ENCODE assay signal across 17 cellular contexts in genomic region chr10:57979466-57979865, GRCh38.
DNase-seq lines count a peak whose midpoint lies in the region; TF ChIP-seq lines count a peak whose summit lies in the region.
"Had no signal": no experiment of that assay in that cellular context is flagged by ENCODE, and none has a peak within 500 bp of the region (broad histone marks: within the 10 kb centered on the region; RNA-seq: fewer than 3 reads in every experiment).

No MANE protein-coding gene starts in this region.

- H3K56ac ChIP-seq in H9 (ENCODE audit: insufficient read length, low read depth, low read length) = no peak overlapping the region

- no peak overlapping the region for H2AK5ac ChIP-seq in H9 (ENCODE audit: insufficient read length, low read length)

- no peaks in the 10 kb centered on the region for H3K79me1 ChIP-seq in H9 (ENCODE audit: insufficient read depth, low read depth, low read length, poor library complexity, severe bottlenecking)

- H2BK5ac ChIP-seq in H9 (ENCODE audit: insufficient read length, low read length) = no peak overlapping the region

- H3K4me1 ChIP-seq in H9 (ENCODE audit: insufficient read depth, low read length) = no peaks in the 10 kb centered on the region; the same call in 1 of the 2 replicates
- H3K4me1 ChIP-seq: vagina had no signal

- no CpG with 5 or more reads among the region's 4 CpGs for WGBS in H9 (ENCODE audit: extremely low coverage, insufficient read length, low lambda C conversion rate)

- no peak overlapping the region for H2BK12ac ChIP-seq in H9 (ENCODE audit: insufficient read length, low read depth, low read length)

- no peak overlapping the region for H3K18ac ChIP-seq in H9 (ENCODE audit: insufficient read length, low read depth, low read length)

- H3K27ac ChIP-seq in H9 (ENCODE audit: insufficient read length, low read depth, low read length) = no peak overlapping the region
- H3K27ac ChIP-seq: coronary artery, vagina had no signal

- H3K9me3 ChIP-seq in H9 (ENCODE audit: control insufficient read depth, low read depth, low read length) = no peaks in the 10 kb centered on the region
- H3K9me3 ChIP-seq: vagina had no signal

- peaks cover 11 to 13% of the 10 kb centered on the region in 2 experiments for H3K9me3 Mint-ChIP-seq in H9

- H3K36me3 Mint-ChIP-seq in H9 (ENCODE audit: insufficient read depth in 1 of 3, low read depth in 3 of 3) = peaks cover 0 to 15% (median 4%) of the 10 kb centered on the region in 3 experiments; a peak in 5 of 7 replicates
- H3K36me3 Mint-ChIP-seq: CD8-positive, alpha-beta memory T cell had no signal

- H2BK20ac ChIP-seq in H9 (ENCODE audit: low read depth, low read length, poor library complexity, severe bottlenecking) = no peak overlapping the region

- H3K4me2 ChIP-seq in H9 (ENCODE audit: insufficient read depth, insufficient read length, low read length) = no peak overlapping the region

- H4K8ac ChIP-seq in H9 (replicated peaks; ENCODE audit: insufficient read length, low read depth, low read length) = no peak overlapping the region

- H2BK15ac ChIP-seq in H9 (ENCODE audit: low read depth, low read length) = no peak overlapping the region

- DNase-seq in A172 (ENCODE audit: low spot score) = peak; percentile 80
- no peak for DNase-seq in H9
- DNase-seq in RPMI7951 (ENCODE audit: low read depth) = peak; percentile 62
- peak; percentile 35 for DNase-seq in glomerular visceral epithelial cell (ENCODE audit: extremely low spot score)
- no peak for DNase-seq in NCI-H2029 treated with DMSO at 0.1 percent for 48 hours (lab: John Stamatoyannopoulos, UW)
- DNase-seq in posterior vena cava (ENCODE audit: low spot score) = no peak
- no peak for DNase-seq in effector CD8-positive, alpha-beta T cell (lab: John Stamatoyannopoulos, UW)
- DNase-seq in hepatic stellate cell (ENCODE audit: low spot score) = no peak
- DNase-seq: activated effector memory CD4-positive, alpha-beta T cell treated with anti-CD3 and anti-CD28 coated beads, Interleukin-2, amount 50 U/mL, for 16 hours; anterior cingulate cortex; CD8-positive, alpha-beta memory T cell; IMR-90; retina had no signal

- H3K4me3 Mint-ChIP-seq in H9 = no peak overlapping the region
- H3K4me3 Mint-ChIP-seq: CD8-positive, alpha-beta memory T cell; mesothelial cell of epicardium; T-helper 2 cell treated with Interferon-gamma antibody and Interleukin-4, amounts not matched to agents 5 μg/mL and 100 μg/mL, for 36 hours had no signal

- H4K5ac ChIP-seq in H9 (ENCODE audit: insufficient read length, low read depth, low read length) = no peak overlapping the region

- H3K4ac ChIP-seq in H9 (ENCODE audit: low read depth, low read length) = no peak overlapping the region

- intact Hi-C loops in posterior vena cava (cut with DNase I) = no loop called here

- no peak overlapping the region; the same call in 1 of the 2 replicates for H3K14ac ChIP-seq in H9 (ENCODE audit: insufficient read depth, low read length)

- H3K9ac ChIP-seq in H9 (ENCODE audit: extremely low read depth, insufficient read length, low read length) = no peak overlapping the region

- H3K4me1 Mint-ChIP-seq in H9 = peaks cover 8 to 9% of the 10 kb centered on the region in 2 experiments
- H3K4me1 Mint-ChIP-seq: CD8-positive, alpha-beta memory T cell had no signal

- H4K20me1 ChIP-seq in H9 (ENCODE audit: control insufficient read depth, insufficient read depth, insufficient read length) = no peaks in the 10 kb centered on the region

- H3K23ac ChIP-seq in H9 (ENCODE audit: insufficient read length, low read depth, low read length) = no peak overlapping the region

- no peaks in the 10 kb centered on the region for H3K79me2 ChIP-seq in H9 (ENCODE audit: insufficient read depth, low read length)

- no peaks in the 10 kb centered on the region for H3K23me2 ChIP-seq in H9 (ENCODE audit: insufficient read length, low read depth, low read length, poor library complexity, severe bottlenecking)

- H4K91ac ChIP-seq in H9 (ENCODE audit: insufficient read length, low read depth, low read length) = no peak overlapping the region

- no peak for TF ChIP-seq CTCF in H9 (conservative IDR thresholded peaks at IDR 0.05)

- H3K27me3 ChIP-seq in H9 (ENCODE audit: insufficient read depth, low read length) = no peaks in the 10 kb centered on the region
- H3K27me3 ChIP-seq: vagina had no signal

- no peak overlapping the region for H3T11ph ChIP-seq in H9 (ENCODE audit: low read length)

- no peak overlapping the region for H2BK120ac ChIP-seq in H9 (ENCODE audit: low read depth, low read length, poor library complexity, severe bottlenecking)

- H3K27me3 Mint-ChIP-seq in H9 (ENCODE audit: low read depth) = no peaks in the 10 kb centered on the region
- H3K27me3 Mint-ChIP-seq: CD8-positive, alpha-beta memory T cell had no signal

- H2AFZ ChIP-seq in H9 (ENCODE audit: low read length) = peak overlapping the region; percentile 78

- peak overlapping the region in 2 of 3 experiments; percentile 0 to 5; a peak in 2 of 7 replicates for H3K27ac Mint-ChIP-seq in H9
- H3K27ac Mint-ChIP-seq: CD8-positive, alpha-beta memory T cell; mesothelial cell of epicardium; T-helper 2 cell treated with Interferon-gamma antibody and Interleukin-4, amounts not matched to agents 5 μg/mL and 100 μg/mL, for 36 hours had no signal

Comparison
In these comparisons a context has a peak if more than half of its experiments do, and no peak if none do; other contexts are left out.
1. DNase-seq: peak in A172 (single experiment), RPMI7951 (single experiment) and glomerular visceral epithelial cell (single experiment); none in H9 (single experiment), NCI-H2029 treated with DMSO at 0.1 percent for 48 hours (single experiment), posterior vena cava (single experiment), effector CD8-positive, alpha-beta T cell (single experiment) and hepatic stellate cell (single experiment).